Comparison of ENCODE assay signal across 21 cellular contexts in genomic region chr3:56137406-56137805, GRCh38.
DNase-seq lines count a peak whose midpoint lies in the region; ATAC-seq and TF ChIP-seq lines count a peak whose summit lies in the region.
"Had no signal": no experiment of that assay in that cellular context is flagged by ENCODE, and none has a peak within 500 bp of the region (broad histone marks: within the 10 kb centered on the region; RNA-seq: fewer than 3 reads in every experiment).

No MANE protein-coding gene starts in this region.

- in situ Hi-C loops in brain microvascular endothelial cell (cut with HindIII; ENCODE audit: low pct_ligation_motif_present, low sequenced_read_pairs) = no loop called here

- H3K27ac Mint-ChIP-seq in activated T-cell treated with anti-CD3 and anti-CD28 coated beads, Interleukin-2, amount 50 U/mL, for 24 hours = no peak overlapping the region
- H3K27ac Mint-ChIP-seq: activated CD4-positive, alpha-beta memory T cell treated with anti-CD3 and anti-CD28 coated beads for 36 hours; naive B cell had no signal

- no peak overlapping the region for H3K4me3 Mint-ChIP-seq in activated T-cell treated with anti-CD3 and anti-CD28 coated beads, Interleukin-2, amount 50 U/mL, for 24 hours
- H3K4me3 Mint-ChIP-seq: activated CD4-positive, alpha-beta memory T cell treated with anti-CD3 and anti-CD28 coated beads for 36 hours; naive B cell had no signal

- no peak for TF ChIP-seq CTCF in brain microvascular endothelial cell (IDR thresholded peaks at IDR 0.05; ENCODE audit: low read depth, low read length, missing control alignments)

- no peaks in the 10 kb centered on the region for H3K4me1 Mint-ChIP-seq in activated T-cell treated with anti-CD3 and anti-CD28 coated beads, Interleukin-2, amount 50 U/mL, for 24 hours (ENCODE audit: low read depth)
- H3K4me1 Mint-ChIP-seq: naive B cell had no signal

- H3K27me3 ChIP-seq in brain microvascular endothelial cell (replicated peaks) = no peaks in the 10 kb centered on the region
- H3K27me3 ChIP-seq: pancreas, suprapubic skin had no signal

- H3K9me3 Mint-ChIP-seq in activated T-cell treated with anti-CD3 and anti-CD28 coated beads, Interleukin-2, amount 50 U/mL, for 24 hours = no peaks in the 10 kb centered on the region
- H3K9me3 Mint-ChIP-seq: activated CD4-positive, alpha-beta memory T cell treated with anti-CD3 and anti-CD28 coated beads for 36 hours had no signal

- no peaks in the 10 kb centered on the region for H3K36me3 Mint-ChIP-seq in activated T-cell treated with anti-CD3 and anti-CD28 coated beads, Interleukin-2, amount 50 U/mL, for 24 hours (ENCODE audit: low read depth)
- H3K36me3 Mint-ChIP-seq: activated CD4-positive, alpha-beta memory T cell treated with anti-CD3 and anti-CD28 coated beads for 36 hours had no signal

- ATAC-seq in HG02798 (IDR thresholded peaks at IDR 0.05; ENCODE audit: poor library complexity, unreplicated experiment) (no peak), HG03280 (IDR thresholded peaks at IDR 0.05; ENCODE audit: unreplicated experiment) (no peak)
- ATAC-seq: pancreas had no signal

- peak; percentile 29 for DNase-seq in HT1080 (ENCODE audit: low read depth)
- DNase-seq in NCI-H345 (lab: John Stamatoyannopoulos, UW) = peak; percentile 55
- peak; percentile 73 for DNase-seq in brain microvascular endothelial cell
- DNase-seq in myocyte (ENCODE audit: low read depth) = peak; percentile 37
- DNase-seq in activated T-cell treated with anti-CD3 and anti-CD28 coated beads, Interleukin-2, amount 50 U/mL, for 24 hours = no peak
- no peak for DNase-seq in retina
- DNase-seq: activated CD4-positive, alpha-beta memory T cell treated with anti-CD3 and anti-CD28 coated beads for 36 hours; EL; naive B cell; NCI-H187 treated with DMSO at 0.1 percent for 48 hours; NK-92 treated with Interleukin-12 subunit alpha and Interleukin-12 subunit beta, amount 100 ng/mL, for 24 hours; pancreas; small intestine; stimulated activated CD4-positive, alpha-beta T cell treated with anti-CD3 and anti-CD28 coated beads, Interleukin-4, amount 100 ng/mL, for 4 hours; stimulated activated CD8-positive, alpha-beta memory T cell treated with anti-CD3 and anti-CD28 coated beads, Interleukin-4, amount 100 ng/mL, for 48 hours; T-helper 1 cell had no signal

- H3K27me3 Mint-ChIP-seq in activated T-cell treated with anti-CD3 and anti-CD28 coated beads, Interleukin-2, amount 50 U/mL, for 24 hours = no peaks in the 10 kb centered on the region
- H3K27me3 Mint-ChIP-seq: activated CD4-positive, alpha-beta memory T cell treated with anti-CD3 and anti-CD28 coated beads for 36 hours; naive B cell had no signal

- no peak overlapping the region for H3K4me3 ChIP-seq in brain microvascular endothelial cell (ENCODE audit: low read depth, low read length)
- H3K4me3 ChIP-seq: HAP-1, pancreas, suprapubic skin had no signal

- H3K36me3 ChIP-seq in brain microvascular endothelial cell (replicated peaks) = no peaks in the 10 kb centered on the region
- H3K36me3 ChIP-seq: HAP-1, pancreas, suprapubic skin had no signal

- H3K27ac ChIP-seq in brain microvascular endothelial cell = no peak overlapping the region
- H3K27ac ChIP-seq: pancreas, RWPE1, suprapubic skin had no signal

Comparison
In these comparisons a context has a peak if more than half of its experiments do, and no peak if none do; other contexts are left out.
1. DNase-seq: peak in HT1080 (single experiment), NCI-H345 (single experiment), brain microvascular endothelial cell (single experiment) and myocyte (single experiment); none in activated T-cell treated with anti-CD3 and anti-CD28 coated beads, Interleukin-2, amount 50 U/mL, for 24 hours (single experiment) and retina (single experiment).